Comparison of ENCODE assay signal across 8 cellular contexts in the genomic region with DNA sequence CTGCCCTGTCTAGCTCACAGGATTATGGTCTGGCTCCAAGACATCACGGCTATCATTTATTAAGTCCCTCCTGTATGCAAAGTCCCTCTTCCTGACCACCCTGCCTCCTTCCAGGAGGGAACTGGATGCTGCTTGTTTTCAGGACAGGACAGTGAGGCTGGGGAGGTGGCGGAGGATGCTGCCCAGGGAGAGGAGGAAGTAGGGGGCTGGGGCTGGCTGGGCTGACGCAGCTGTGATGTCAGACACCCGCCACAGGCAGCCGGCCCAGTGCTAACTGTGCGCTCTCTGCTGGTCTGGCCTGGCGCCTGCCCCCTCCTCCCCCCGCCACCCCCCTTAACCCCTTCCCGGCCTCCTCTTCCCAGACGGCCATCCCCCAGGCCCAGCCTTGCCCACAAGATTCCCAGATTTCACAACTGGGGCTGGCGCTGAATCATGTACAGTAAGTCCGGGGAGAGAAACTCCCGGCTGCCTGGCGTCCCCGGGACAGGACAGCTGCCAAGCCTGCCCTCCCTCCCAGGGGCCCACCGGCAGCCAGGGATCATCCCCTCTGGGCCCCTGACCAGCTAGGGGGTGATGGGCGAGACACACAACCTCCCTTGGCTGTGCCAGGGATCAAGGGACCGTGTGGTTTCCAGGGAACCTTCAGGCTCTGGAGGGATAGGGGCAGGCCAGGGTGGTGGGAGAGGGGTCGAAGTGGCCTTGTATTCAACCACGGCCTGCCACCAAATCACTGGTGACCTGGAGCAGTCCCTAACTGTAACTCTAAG.
DNase-seq lines count a peak whose midpoint lies in the region; ATAC-seq, FAIRE-seq and TF ChIP-seq lines count a peak whose summit lies in the region.

No MANE protein-coding gene starts in this region.

- intact Hi-C loops in body of pancreas (cut with DNase I) = no loop called here
- intact Hi-C loops in sigmoid colon (cut with DNase I) = loop anchor here (1.0 to 10.0 kb wide), 4 partner anchors 71 to 194 kb away; partner anchors contain the start of gene UBE2V1

- TF ChIP-seq EP300 in sigmoid colon (IDR thresholded peaks at IDR 0.05) = peak in 3 of 4 donors; percentile 35 to 79 (median 77)

- TF ChIP-seq CTCF in body of pancreas (IDR thresholded peaks at IDR 0.05) (no peak), sigmoid colon (IDR thresholded peaks at IDR 0.05) (no peak)

- no peaks in the 10 kb centered on the region for H3K36me3 Mint-ChIP-seq in activated T-cell treated with anti-CD3 and anti-CD28 coated beads, Interleukin-2, amount 50 U/mL, for 24 hours (ENCODE audit: low read depth)

- no peaks in the 10 kb centered on the region for H3K4me1 Mint-ChIP-seq in activated T-cell treated with anti-CD3 and anti-CD28 coated beads, Interleukin-2, amount 50 U/mL, for 24 hours (ENCODE audit: low read depth)

- H3K4me1 ChIP-seq in body of pancreas (peaks cover 64% of the 10 kb centered on the region), sigmoid colon (peaks cover 4 to 82% (median 79%) of the 10 kb centered on the region in 4 donors)

- H3K27ac ChIP-seq in body of pancreas (peak overlapping the region; percentile 53 to 84 (median 71)), sigmoid colon (peak overlapping the region; percentile 82 to 98 (median 92))

- no peaks in the 10 kb centered on the region for H3K9me3 ChIP-seq in body of pancreas
- H3K9me3 ChIP-seq in sigmoid colon = no peaks in the 10 kb centered on the region

- no peak overlapping the region for H3K4me3 Mint-ChIP-seq in activated T-cell treated with anti-CD3 and anti-CD28 coated beads, Interleukin-2, amount 50 U/mL, for 24 hours

- 36 to 42% methylated on average over 5 to 19 of the region's 20 CpGs for WGBS in body of pancreas, 2 donors
- WGBS in sigmoid colon, 2 donors = 62 to 68% methylated on average over 20 of the region's 20 CpGs

- TF ChIP-seq POLR2A in body of pancreas (IDR thresholded peaks at IDR 0.05) (peak in 2 of 3 donors; percentile 41 to 51), sigmoid colon (IDR thresholded peaks at IDR 0.05) (peak; percentile 50 to 73), GM12892 (IDR thresholded peaks at IDR 0.05; ENCODE audit: low read depth, low read length) (no peak)

- H3K27me3 ChIP-seq in body of pancreas = no peaks in the 10 kb centered on the region
- no peaks in the 10 kb centered on the region for H3K27me3 ChIP-seq in sigmoid colon

- H3K4me3 ChIP-seq in body of pancreas (no peak overlapping the region), sigmoid colon (peak overlapping the region in 3 of 4 donors; percentile 4 to 25 (median 11))

- H3K27me3 Mint-ChIP-seq in activated T-cell treated with anti-CD3 and anti-CD28 coated beads, Interleukin-2, amount 50 U/mL, for 24 hours = peaks cover 5% of the 10 kb centered on the region

- FAIRE-seq in GM12892 (lab: Jason Lieb, UNC) = no peak

- ATAC-seq in body of pancreas = peak; percentile 43
- no peak for ATAC-seq in GM21390 (IDR thresholded peaks at IDR 0.05; ENCODE audit: unreplicated experiment)

- H3K27ac Mint-ChIP-seq in activated T-cell treated with anti-CD3 and anti-CD28 coated beads, Interleukin-2, amount 50 U/mL, for 24 hours = peak overlapping the region; percentile 53

- no peak for DNase-seq in activated T-cell treated with anti-CD3 and anti-CD28 coated beads, Interleukin-2, amount 50 U/mL, for 24 hours
- DNase-seq in activated T-cell treated with anti-CD3 and anti-CD28 coated beads for 4 hours = no peak
- peak; percentile 59 to 88 (median 78) for DNase-seq in body of pancreas
- peak; percentile 83 for DNase-seq in iPS-NIHi11 (ENCODE audit: low spot score)
- peak; percentile 99 for DNase-seq in sigmoid colon
- no peak for DNase-seq in activated naive CD4-positive, alpha-beta T cell (lab: John Stamatoyannopoulos, UW)
- DNase-seq in GM12892 (ENCODE audit: insufficient read length) = no peak

- H3K9me3 Mint-ChIP-seq in activated T-cell treated with anti-CD3 and anti-CD28 coated beads, Interleukin-2, amount 50 U/mL, for 24 hours = no peaks in the 10 kb centered on the region

- H3K36me3 ChIP-seq in body of pancreas (replicated peaks in 1 of 2; ENCODE audit: insufficient read depth in 1 of 2, low read depth in 2 of 2) (no peaks in the 10 kb centered on the region), sigmoid colon (no peaks in the 10 kb centered on the region)

Comparison
In these comparisons a context has a peak if more than half of its experiments do, and no peak if none do; other contexts are left out.
1. DNase-seq: peak in body of pancreas (4 of 4), iPS-NIHi11 (single experiment) and sigmoid colon (single experiment); none in activated T-cell treated with anti-CD3 and anti-CD28 coated beads, Interleukin-2, amount 50 U/mL, for 24 hours (single experiment), activated T-cell treated with anti-CD3 and anti-CD28 coated beads for 4 hours (single experiment), activated naive CD4-positive, alpha-beta T cell (0 of 4) and GM12892 (single experiment).
2. H3K4me3 ChIP-seq: peak in sigmoid colon (3 of 4); none in body of pancreas (0 of 2).